ENCODE assay signal across 11 cellular contexts in genomic region chr12:28159688-28160087, GRCh38.
"Had no signal": no experiment of that assay in that cellular context is flagged by ENCODE, and none has a peak within 500 bp of the region (broad histone marks: within the 10 kb centered on the region; RNA-seq: fewer than 3 reads in every experiment).

No MANE protein-coding gene starts in this region.

- ATAC-seq: GM23338, HCT116 had no signal

- FAIRE-seq: H1, H54 had no signal

- DNase-seq: GM23248, GOT3, H7, H9, HCEC 1CT, HFFc6 had no signal

- H3K4me3 ChIP-seq: GM23248, GM23338, HAP-1 had no signal

- H3K36me3 ChIP-seq: HAP-1 had no signal

- H3K4me3 Mint-ChIP-seq: GM23338, H9, HFFc6 had no signal

- H3K27ac ChIP-seq: GM23248 had no signal

- H3K9me3 Mint-ChIP-seq: GM23338, H9, HFFc6 had no signal

- H3K9me3 ChIP-seq: HAP-1 had no signal

- H3K27ac Mint-ChIP-seq: GM23338, H9, HFFc6 had no signal
